ENCODE assay signal across 17 cellular contexts in genomic region chr1:65339866-65340483, GRCh38. TPM values are rescaled to one million over a fixed set of nuclear protein-coding genes. Genes with fewer than 3 reads are reported as not detected.
DNase-seq lines count a peak whose midpoint lies in the region; ATAC-seq and TF ChIP-seq lines count a peak whose summit lies in the region.
"Had no signal": no experiment of that assay in that cellular context is flagged by ENCODE, and none has a peak within 500 bp of the region (broad histone marks: within the 10 kb centered on the region; RNA-seq: fewer than 3 reads in every experiment).

No MANE protein-coding gene starts in this region.

- DNase-seq in cardiac muscle cell (ENCODE audit: low read depth in 1 of 2, low spot score in 1 of 2) (peak; percentile 31 to 60), cardiac septum (ENCODE audit: low spot score) (no peak), esophagus muscularis mucosa (ENCODE audit: extremely low spot score) (peak; percentile 87)
- no peak for DNase-seq in stimulated activated CD4-positive, alpha-beta T cell treated with anti-CD3 and anti-CD28 coated beads, Interleukin-2, amount 100 ng/mL, for 24 hours
- no peak for DNase-seq in CD8-positive, alpha-beta memory T cell
- DNase-seq: activated CD4-positive, alpha-beta T cell treated with anti-CD3 and anti-CD28 coated beads for 1 hour; activated naive CD8-positive, alpha-beta T cell treated with anti-CD3 and anti-CD28 coated beads, Interleukin-2, amount 10 ng/mL, durations not matched to agents 7 days and 5 days; gastrocnemius medialis; KBM-7; midbrain; NCI-H526 treated with DMSO at 0.1 percent for 48 hours; spleen had no signal

- H3K27me3 ChIP-seq in cardiac muscle cell (no peaks in the 10 kb centered on the region), esophagus muscularis mucosa (no peaks in the 10 kb centered on the region)
- H3K27me3 ChIP-seq in CD8-positive, alpha-beta memory T cell (ENCODE audit: insufficient read depth, low read length, poor library complexity, severe bottlenecking) = no peaks in the 10 kb centered on the region
- H3K27me3 ChIP-seq: gastrocnemius medialis, neutrophil, spleen had no signal

- intact Hi-C loops in cardiac septum (cut with DNase I) (no loop called here), esophagus muscularis mucosa (cut with DNase I) (no loop called here)

- TF ChIP-seq CTCF in cardiac muscle cell (IDR thresholded peaks at IDR 0.05; ENCODE audit: low read depth, low read length) = no peak
- TF ChIP-seq CTCF in esophagus muscularis mucosa (IDR thresholded peaks at IDR 0.05) = no peak

- H3K9me3 ChIP-seq in cardiac muscle cell (ENCODE audit: low read depth) = no peaks in the 10 kb centered on the region
- no peaks in the 10 kb centered on the region for H3K9me3 ChIP-seq in esophagus muscularis mucosa
- no peaks in the 10 kb centered on the region for H3K9me3 ChIP-seq in CD8-positive, alpha-beta memory T cell (ENCODE audit: low read length)
- H3K9me3 ChIP-seq: gastrocnemius medialis, neutrophil, spleen had no signal

- no peak for TF ChIP-seq EP300 in esophagus muscularis mucosa (IDR thresholded peaks at IDR 0.05)

- ATAC-seq in SK-N-SH treated with all-trans-retinoic acid at 6 μM for 48 hours (peak; percentile 70), HG03520 (IDR thresholded peaks at IDR 0.05; ENCODE audit: unreplicated experiment) (no peak), GM18498 (IDR thresholded peaks at IDR 0.05; ENCODE audit: unreplicated experiment) (no peak)
- ATAC-seq: gastrocnemius medialis had no signal

- WGBS in esophagus muscularis mucosa = 95% methylated on average over 3 of the region's 3 CpGs

- H3K4me3 Mint-ChIP-seq in CD8-positive, alpha-beta memory T cell = no peak overlapping the region
- H3K4me3 Mint-ChIP-seq: activated naive CD8-positive, alpha-beta T cell treated with anti-CD3 and anti-CD28 coated beads, Interleukin-2, amount 10 ng/mL, durations not matched to agents 7 days and 5 days; dendritic cell treated with granulocyte-macrophage colony-stimulating factor and Interleukin-4, amounts not matched to agents 40 ng/mL and 50 ng/mL, for 4 days had no signal

- H3K36me3 Mint-ChIP-seq in CD8-positive, alpha-beta memory T cell = peaks cover 0 to 5% (median 0%) of the 10 kb centered on the region in 3 donors
- H3K36me3 Mint-ChIP-seq: activated naive CD8-positive, alpha-beta T cell treated with anti-CD3 and anti-CD28 coated beads, Interleukin-2, amount 10 ng/mL, durations not matched to agents 7 days and 5 days had no signal

- POLR2A ChIA-PET in CD8-positive, alpha-beta memory T cell (lab: Charles Lee) = no interaction called here

- H3K27me3 Mint-ChIP-seq in CD8-positive, alpha-beta memory T cell = peaks cover 0 to 3% of the 10 kb centered on the region in 2 donors
- H3K27me3 Mint-ChIP-seq: dendritic cell treated with granulocyte-macrophage colony-stimulating factor and Interleukin-4, amounts not matched to agents 40 ng/mL and 50 ng/mL, for 4 days had no signal

- H3K4me1 ChIP-seq in cardiac muscle cell (ENCODE audit: low read depth) = peaks cover 25% of the 10 kb centered on the region
- H3K4me1 ChIP-seq in esophagus muscularis mucosa = no peaks in the 10 kb centered on the region
- no peaks in the 10 kb centered on the region for H3K4me1 ChIP-seq in CD8-positive, alpha-beta memory T cell (ENCODE audit: insufficient read depth, low read length)
- H3K4me1 ChIP-seq: gastrocnemius medialis, spleen had no signal

- H3K36me3 ChIP-seq in cardiac muscle cell (no peaks in the 10 kb centered on the region), esophagus muscularis mucosa (no peaks in the 10 kb centered on the region)
- no peaks in the 10 kb centered on the region for H3K36me3 ChIP-seq in CD8-positive, alpha-beta memory T cell (ENCODE audit: insufficient read depth, low read length)
- H3K36me3 ChIP-seq: gastrocnemius medialis, neutrophil, spleen had no signal

- no peak overlapping the region for H3K27ac Mint-ChIP-seq in CD8-positive, alpha-beta memory T cell
- H3K27ac Mint-ChIP-seq: activated naive CD8-positive, alpha-beta T cell treated with anti-CD3 and anti-CD28 coated beads, Interleukin-2, amount 10 ng/mL, durations not matched to agents 7 days and 5 days; dendritic cell treated with granulocyte-macrophage colony-stimulating factor and Interleukin-4, amounts not matched to agents 40 ng/mL and 50 ng/mL, for 4 days had no signal

- peak overlapping the region; percentile 27 for H3K27ac ChIP-seq in cardiac muscle cell
- no peak overlapping the region for H3K27ac ChIP-seq in esophagus muscularis mucosa (replicated peaks in 1 of 4)
- H3K27ac ChIP-seq in CD8-positive, alpha-beta memory T cell (ENCODE audit: low read depth, low read length) = no peak overlapping the region
- H3K27ac ChIP-seq: gastrocnemius medialis, neutrophil, spleen had no signal

- no peaks in the 10 kb centered on the region for H3K4me1 Mint-ChIP-seq in CD8-positive, alpha-beta memory T cell

- H3K4me3 ChIP-seq in cardiac muscle cell (no peak overlapping the region), esophagus muscularis mucosa (no peak overlapping the region)
- H3K4me3 ChIP-seq in CD8-positive, alpha-beta memory T cell (ENCODE audit: low read length) = no peak overlapping the region
- H3K4me3 ChIP-seq: gastrocnemius medialis, spleen had no signal

- no peak for TF ChIP-seq POLR2A in esophagus muscularis mucosa (IDR thresholded peaks at IDR 0.05; ENCODE audit: low read depth)

- CTCF ChIA-PET in CD8-positive, alpha-beta memory T cell (lab: Charles Lee) = no interaction called here

- no peaks in the 10 kb centered on the region for H3K9me3 Mint-ChIP-seq in CD8-positive, alpha-beta memory T cell

TF ChIP-seq in SK-N-SH treated with all-trans-retinoic acid at 6 μM for 48 hours, 23 proteins besides CTCF, POLR2A, EP300 and RAD21:
- TF ChIP-seq CSRNP3 (CRISPR knock-in tag; IDR thresholded peaks at IDR 0.05) (no peak), ISL1 (CRISPR knock-in tag; IDR thresholded peaks at IDR 0.05) (0 out of 2 replicates have a peak, but pooled peaks have one; percentile 15), OSR1 (CRISPR knock-in tag; IDR thresholded peaks at IDR 0.05) (0 out of 2 replicates have a peak, but pooled peaks have one; percentile 68), SNAI2 (CRISPR knock-in tag; IDR thresholded peaks at IDR 0.05) (no peak), ZNF8 (CRISPR knock-in tag; IDR thresholded peaks at IDR 0.05) (no peak)

RNA-seq across cellular contexts. Expression of gene DNAJC6, which starts 30.6 kb away (rescaled TPM):
- total RNA-seq in cardiac muscle cell (39.7 and 54.5 TPM in 2 replicates), cardiac septum (6.5 TPM), esophagus muscularis mucosa (1 to 10 TPM; 3.7 to 8.3 (median 4.4) TPM)
- 26.0 and 48.1 TPM in 2 replicates for polyA plus RNA-seq in cardiac muscle cell
- 1 to 10 TPM; 5.1 to 5.6 TPM for total RNA-seq in CD8-positive, alpha-beta memory T cell
- polyA plus RNA-seq in CD8-positive, alpha-beta memory T cell = 1.0 TPM

Comparison
In these comparisons a context has a peak if more than half of its experiments do, and no peak if none do; other contexts are left out.
1. DNase-seq: peak in cardiac muscle cell (2 of 2) and esophagus muscularis mucosa (single experiment); none in cardiac septum (single experiment), stimulated activated CD4-positive, alpha-beta T cell treated with anti-CD3 and anti-CD28 coated beads, Interleukin-2, amount 100 ng/mL, for 24 hours (0 of 2) and CD8-positive, alpha-beta memory T cell (0 of 5).